11 cellular contexts compared by ENCODE assay signal in genomic region chr3:64612082-64612860, GRCh38.
DNase-seq lines count a peak whose midpoint lies in the region; ATAC-seq and FAIRE-seq lines count a peak whose summit lies in the region.
"Had no signal": no experiment of that assay in that cellular context is flagged by ENCODE, and none has a peak within 500 bp of the region (broad histone marks: within the 10 kb centered on the region; RNA-seq: fewer than 3 reads in every experiment).

No MANE protein-coding gene starts in this region.

- H3K27ac ChIP-seq in small intestine (ENCODE audit: low read depth in 1 of 2, low read length in 1 of 2): no peak overlapping the region

- no peaks in the 10 kb centered on the region for H3K36me3 ChIP-seq in small intestine (ENCODE audit: control insufficient read depth in 2 of 2, insufficient read depth in 2 of 2, low read length in 2 of 2)

- no peaks in the 10 kb centered on the region for H3K4me1 ChIP-seq in small intestine (ENCODE audit: control insufficient read depth in 2 of 2, insufficient read depth in 1 of 2, low read depth in 1 of 2, low read length in 1 of 2)

- ATAC-seq in HG03432 (IDR thresholded peaks at IDR 0.05; ENCODE audit: unreplicated experiment) (peak; percentile 48), GM18873 (IDR thresholded peaks at IDR 0.05; ENCODE audit: low FRiP score, unreplicated experiment) (no peak)

- WGBS in small intestine, 3 donors: 58 to 82% (median 71%) methylated on average over 4 of the region's 4 CpGs

- no peak overlapping the region for H3K4me3 ChIP-seq in small intestine (ENCODE audit: low read depth in 1 of 2, low read length in 2 of 2)

- DNase-seq in amniotic epithelial cell (ENCODE audit: low read depth) (peak; percentile 91), iris pigment epithelial cell (ENCODE audit: low read depth) (peak; percentile 59), small intestine (peak; percentile 2), RCC 7860 (ENCODE audit: low spot score) (no peak)
- no peak for DNase-seq in stimulated activated CD4-positive, alpha-beta T cell treated with anti-CD3 and anti-CD28 coated beads, Interleukin-2, amount 100 ng/mL, for 24 hours
- DNase-seq in central memory CD4-positive, alpha-beta T cell: no peak
- DNase-seq: activated CD4-positive, alpha-beta memory T cell treated with anti-CD3 and anti-CD28 coated beads for 36 hours; NCI-H2081 treated with DMSO at 0.1 percent for 48 hours; SHP77 had no signal

- no peaks in the 10 kb centered on the region for H3K9me3 ChIP-seq in small intestine (ENCODE audit: control insufficient read depth, low read depth)

- no peaks in the 10 kb centered on the region for H3K27me3 ChIP-seq in small intestine (ENCODE audit: control insufficient read depth in 2 of 2, insufficient read depth in 2 of 2, low read length in 2 of 2)

- FAIRE-seq in small intestine (lab: Jason Lieb, UNC) (no peak), RCC 7860 (lab: Jason Lieb, UNC) (no peak)

Comparison
In these comparisons a context has a peak if more than half of its experiments do, and no peak if none do; other contexts are left out.
1. DNase-seq: peak in amniotic epithelial cell (single experiment), iris pigment epithelial cell (single experiment) and small intestine (single experiment); none in RCC 7860 (single experiment), stimulated activated CD4-positive, alpha-beta T cell treated with anti-CD3 and anti-CD28 coated beads, Interleukin-2, amount 100 ng/mL, for 24 hours (0 of 2) and central memory CD4-positive, alpha-beta T cell (single experiment).